Comparison of ENCODE assay signal across 8 cellular contexts in genomic region chr12:80937391-80938238, GRCh38. TPM values are rescaled to one million over a fixed set of nuclear protein-coding genes. Genes with fewer than 3 reads are reported as not detected.
DNase-seq lines count a peak whose midpoint lies in the region; ATAC-seq and TF ChIP-seq lines count a peak whose summit lies in the region.

Gene LIN7A (minus strand): TSS chr12:80937934. CDS start chr12:80937722, 212 bp downstream.

- peak within 1 kb of the TSS; percentile 50 for H3K27ac ChIP-seq in duodenal mucosa (ENCODE audit: low read depth, low read length)
- H3K27ac ChIP-seq in upper lobe of right lung = peak within 1 kb of the TSS; percentile 82

- H3K4me1 ChIP-seq in duodenal mucosa (ENCODE audit: control insufficient read depth in 1 of 2, insufficient read depth in 2 of 2, low read length in 2 of 2) (peaks cover 0 to 8% of the 10 kb centered on the region in 2 donors), upper lobe of right lung (no peaks in the 10 kb centered on the region)

- no peak for TF ChIP-seq CTCF in upper lobe of right lung (IDR thresholded peaks at IDR 0.05)

- H3K4me3 ChIP-seq in duodenal mucosa (ENCODE audit: low read depth in 1 of 2, low read length in 2 of 2) (peak within 1 kb of the TSS; percentile 66 to 85), upper lobe of right lung (peak within 1 kb of the TSS; percentile 71)

- H3K9me3 ChIP-seq in duodenal mucosa (ENCODE audit: control insufficient read depth in 1 of 2, low read length in 2 of 2) (no peaks in the 10 kb centered on the region), upper lobe of right lung (no peaks in the 10 kb centered on the region)

- peak; percentile 73 to 93 (median 93) for DNase-seq in NCI-H1417 (lab: John Stamatoyannopoulos, UW)
- DNase-seq in NCI-H1417 treated with DMSO at 0.1 percent for 48 hours (lab: John Stamatoyannopoulos, UW) = no peak
- DNase-seq in NCI-H524 (lab: John Stamatoyannopoulos, UW) = peak; percentile 41 to 51
- DNase-seq in medulla oblongata (ENCODE audit: extremely low spot score) = peak; percentile 32
- peak; percentile 77 for DNase-seq in upper lobe of right lung
- DNase-seq in 8988T = no peak

- peak; percentile 32 for ATAC-seq in HG02885 (IDR thresholded peaks at IDR 0.05; ENCODE audit: poor library complexity, unreplicated experiment)
- peak; percentile 66 for ATAC-seq in upper lobe of right lung

- intact Hi-C loops in upper lobe of right lung (cut with DNase I) = no loop called here

- peak within 1 kb of the TSS in 1 of 2 donors; percentile 39 for H3K9ac ChIP-seq in duodenal mucosa (ENCODE audit: low read depth in 1 of 2, low read length in 2 of 2)

- H3K27me3 ChIP-seq in duodenal mucosa (ENCODE audit: control insufficient read depth in 1 of 2, insufficient read depth in 2 of 2, low read length in 2 of 2) (peaks cover 15% of the 10 kb centered on the region in 2 donors), upper lobe of right lung (no peaks in the 10 kb centered on the region)

- H3K36me3 ChIP-seq in duodenal mucosa (ENCODE audit: control insufficient read depth in 1 of 2, insufficient read depth in 2 of 2, low read length in 2 of 2) = no peaks in the 10 kb centered on the region
- no peaks in the 10 kb centered on the region for H3K36me3 ChIP-seq in upper lobe of right lung

RNA-seq across cellular contexts. Expression of gene LIN7A, which starts in this region (rescaled TPM):
- total RNA-seq in upper lobe of right lung = 18.9 TPM

Comparison
In these comparisons a context has a peak if more than half of its experiments do, and no peak if none do; other contexts are left out.
1. DNase-seq: peak in NCI-H1417 (3 of 3), NCI-H524 (2 of 2), medulla oblongata (single experiment) and upper lobe of right lung (single experiment); none in NCI-H1417 treated with DMSO at 0.1 percent for 48 hours (single experiment) and 8988T (single experiment).